8 cellular contexts compared by ENCODE assay signal in the genomic region with DNA sequence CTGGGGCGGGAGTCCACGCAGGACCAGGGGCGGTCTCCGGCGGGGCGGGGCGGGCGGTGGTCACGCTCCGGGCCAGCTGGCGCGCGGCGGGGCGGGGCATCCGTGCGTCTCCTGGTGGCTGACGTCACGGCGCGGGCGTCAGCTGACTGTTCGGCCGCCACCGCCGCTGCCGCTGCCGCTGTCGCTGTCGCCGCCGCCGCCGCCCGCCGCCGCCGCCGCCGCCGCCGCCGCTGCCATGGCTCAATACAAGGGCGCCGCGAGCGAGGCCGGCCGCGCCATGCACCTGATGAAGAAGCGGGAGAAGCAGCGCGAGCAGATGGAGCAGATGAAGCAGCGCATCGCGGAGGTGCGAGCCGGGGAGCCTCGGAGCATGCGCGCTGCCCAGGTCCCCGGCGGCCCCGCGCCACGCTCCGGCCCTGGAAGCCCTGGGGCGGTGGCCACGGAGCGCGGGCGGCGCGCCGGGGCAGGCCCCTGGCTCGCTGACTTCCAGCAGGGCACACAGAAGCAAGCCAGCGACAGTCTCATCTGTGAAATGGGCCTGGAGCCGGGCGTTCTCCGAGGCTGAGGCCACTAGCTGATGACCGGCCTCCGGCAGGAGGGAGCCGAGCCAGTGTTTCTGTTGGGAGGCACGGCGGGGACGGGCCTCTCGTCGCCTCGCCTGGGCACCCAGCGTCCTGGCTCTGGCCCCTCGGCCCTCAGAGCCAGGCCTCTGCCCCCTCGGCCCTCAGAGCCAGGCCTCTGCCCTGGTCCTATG. TPM values are rescaled to one million over a fixed set of nuclear protein-coding genes. Genes with fewer than 3 reads are reported as not detected.
A peak's percentile ranks its signal among the peaks of the same experiment; 100 is the strongest.
DNase-seq lines count a peak whose midpoint lies in the region; ATAC-seq lines count a peak whose summit lies in the region.

A gene with protein sequence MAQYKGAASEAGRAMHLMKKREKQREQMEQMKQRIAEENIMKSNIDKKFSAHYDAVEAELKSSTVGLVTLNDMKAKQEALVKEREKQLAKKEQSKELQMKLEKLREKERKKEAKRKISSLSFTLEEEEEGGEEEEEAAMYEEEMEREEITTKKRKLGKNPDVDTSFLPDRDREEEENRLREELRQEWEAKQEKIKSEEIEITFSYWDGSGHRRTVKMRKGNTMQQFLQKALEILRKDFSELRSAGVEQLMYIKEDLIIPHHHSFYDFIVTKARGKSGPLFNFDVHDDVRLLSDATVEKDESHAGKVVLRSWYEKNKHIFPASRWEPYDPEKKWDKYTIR (plus strand): TSS at position 141 of the 754 bp plus-strand sequence. CDS start 95 bp downstream, at position 236.

- H3K27ac Mint-ChIP-seq in activated CD8-positive, alpha-beta T cell treated with anti-CD3 and anti-CD28 coated beads, Interleukin-2, amount 10 ng/mL, durations not matched to agents 7 days and 5 days = peak within 1 kb of the TSS; percentile 77
- peak within 1 kb of the TSS; percentile 89 for H3K27ac Mint-ChIP-seq in memory B cell

- peaks cover 22% of the 10 kb centered on the region for H3K4me1 ChIP-seq in effector memory CD4-positive, alpha-beta T cell (ENCODE audit: control insufficient read depth, insufficient read depth, low read length, poor library complexity, severe bottlenecking)

- peaks cover 23% of the 10 kb centered on the region for H3K36me3 Mint-ChIP-seq in activated CD8-positive, alpha-beta T cell treated with anti-CD3 and anti-CD28 coated beads, Interleukin-2, amount 10 ng/mL, durations not matched to agents 7 days and 5 days (ENCODE audit: low read depth)
- H3K36me3 Mint-ChIP-seq in memory B cell = peaks cover 2% of the 10 kb centered on the region

- peak within 1 kb of the TSS; percentile 63 for H3K4me3 Mint-ChIP-seq in activated CD8-positive, alpha-beta T cell treated with anti-CD3 and anti-CD28 coated beads, Interleukin-2, amount 10 ng/mL, durations not matched to agents 7 days and 5 days
- H3K4me3 Mint-ChIP-seq in memory B cell = peak within 1 kb of the TSS; percentile 83

- peak within 1 kb of the TSS; percentile 80 for H3K27ac ChIP-seq in effector memory CD4-positive, alpha-beta T cell (ENCODE audit: insufficient read depth, low read length, poor library complexity, severe bottlenecking)

- POLR2A ChIA-PET in activated CD8-positive, alpha-beta T cell treated with anti-CD3 and anti-CD28 coated beads, Interleukin-2, amount 10 ng/mL, durations not matched to agents 7 days and 5 days (lab: Charles Lee) = interaction anchor here (0.6 to 1.0 kb wide), 2 partner anchors 15 to 46 kb away, joined by 3 to 4 read pairs; no protein-coding TSS in a partner anchor

- DNase-seq in SIG-M5 treated with dmso at 0.1 percent for 504 hours (lab: John Stamatoyannopoulos, UW; ENCODE audit: unreplicated experiment) (peak; percentile 51), SIG-M5 (lab: John Stamatoyannopoulos, UW) (no peak), NCI-H345 treated with DMSO at 0.1 percent for 48 hours (lab: John Stamatoyannopoulos, UW; ENCODE audit: unreplicated experiment) (peak; percentile 23), memory B cell (ENCODE audit: low spot score in 2 of 2) (peak; percentile 56 to 63)
- DNase-seq in activated CD8-positive, alpha-beta T cell treated with anti-CD3 and anti-CD28 coated beads, Interleukin-2, amount 10 ng/mL, durations not matched to agents 7 days and 5 days = peak; percentile 76
- peak; percentile 56 to 68 (median 61) for DNase-seq in effector memory CD4-positive, alpha-beta T cell
- DNase-seq in stimulated activated CD8-positive, alpha-beta memory T cell treated with anti-CD3 and anti-CD28 coated beads, Interleukin-12 subunit alpha, Interleukin-12 subunit beta, amount 100 ng/mL, for 4 hours (ENCODE audit: low read depth) = peak; percentile 53

- CTCF ChIA-PET in activated CD8-positive, alpha-beta T cell treated with anti-CD3 and anti-CD28 coated beads, Interleukin-2, amount 10 ng/mL, durations not matched to agents 7 days and 5 days (lab: Charles Lee) = no interaction called here

- peak within 1 kb of the TSS; percentile 46 for H3K4me3 ChIP-seq in effector memory CD4-positive, alpha-beta T cell (ENCODE audit: insufficient read depth, low read depth, low read length, poor library complexity, severe bottlenecking)

- H3K9me3 Mint-ChIP-seq in activated CD8-positive, alpha-beta T cell treated with anti-CD3 and anti-CD28 coated beads, Interleukin-2, amount 10 ng/mL, durations not matched to agents 7 days and 5 days (ENCODE audit: insufficient read depth) = no peaks in the 10 kb centered on the region
- H3K9me3 Mint-ChIP-seq in memory B cell = no peaks in the 10 kb centered on the region

- peaks cover 15% of the 10 kb centered on the region for H3K36me3 ChIP-seq in effector memory CD4-positive, alpha-beta T cell (ENCODE audit: control insufficient read depth, insufficient read depth, low read length)

- no peaks in the 10 kb centered on the region for H3K27me3 ChIP-seq in effector memory CD4-positive, alpha-beta T cell (replicated peaks; ENCODE audit: control insufficient read depth, insufficient read depth, low read length, poor library complexity, severe bottlenecking)

- ATAC-seq in HG02981 (IDR thresholded peaks at IDR 0.05; ENCODE audit: unreplicated experiment) (peak; percentile 87), memory B cell (ENCODE audit: low read depth) (peak; percentile 91)
- peak; percentile 80 for ATAC-seq in activated CD8-positive, alpha-beta T cell treated with anti-CD3 and anti-CD28 coated beads, Interleukin-2, amount 10 ng/mL, durations not matched to agents 7 days and 5 days

- H3K9me3 ChIP-seq in effector memory CD4-positive, alpha-beta T cell (ENCODE audit: control insufficient read depth, low read length) = no peaks in the 10 kb centered on the region

- H3K4me1 Mint-ChIP-seq in activated CD8-positive, alpha-beta T cell treated with anti-CD3 and anti-CD28 coated beads, Interleukin-2, amount 10 ng/mL, durations not matched to agents 7 days and 5 days (ENCODE audit: low read depth) = peaks cover 23% of the 10 kb centered on the region
- H3K4me1 Mint-ChIP-seq in memory B cell = peaks cover 8% of the 10 kb centered on the region

- no peaks in the 10 kb centered on the region for H3K27me3 Mint-ChIP-seq in activated CD8-positive, alpha-beta T cell treated with anti-CD3 and anti-CD28 coated beads, Interleukin-2, amount 10 ng/mL, durations not matched to agents 7 days and 5 days (ENCODE audit: low read depth)
- H3K27me3 Mint-ChIP-seq in memory B cell = no peaks in the 10 kb centered on the region

RNA-seq across cellular contexts. Expression of the gene that starts here (rescaled TPM):
- 10 to 100 TPM; 62.7 to 63.5 TPM for total RNA-seq in activated CD8-positive, alpha-beta T cell treated with anti-CD3 and anti-CD28 coated beads, Interleukin-2, amount 10 ng/mL, durations not matched to agents 7 days and 5 days
